In the genomic region with DNA sequence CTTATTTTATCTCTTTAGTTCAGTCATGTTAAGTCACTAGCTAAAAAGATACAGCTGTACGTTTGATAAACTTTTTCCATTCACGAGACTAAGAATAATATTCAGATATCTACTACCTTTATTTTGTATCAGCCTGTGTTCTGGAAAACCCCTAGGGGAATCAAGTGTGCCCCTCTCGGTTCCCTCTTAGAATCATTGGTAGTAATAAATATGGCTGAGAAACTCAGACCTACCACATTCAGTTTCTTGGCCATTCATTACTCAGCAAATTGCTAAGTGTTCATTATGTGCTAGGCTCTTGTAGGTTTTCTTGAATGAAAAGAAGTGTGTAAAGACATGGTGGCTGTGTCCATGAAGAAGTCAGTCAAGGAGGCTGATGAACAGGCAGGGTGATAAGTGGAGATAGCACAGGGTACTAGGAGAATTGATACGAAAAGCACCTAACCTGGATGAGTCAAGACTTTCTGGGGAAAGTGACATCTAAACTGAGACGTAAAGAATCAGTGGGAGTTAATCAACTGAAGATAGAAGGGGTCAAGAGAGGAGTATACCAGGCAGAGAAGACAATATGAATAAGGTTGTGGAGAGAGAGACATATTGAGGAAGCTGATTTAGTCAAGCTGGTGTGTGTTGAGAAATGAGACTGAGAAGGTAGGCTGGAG, we compare ENCODE assay signal across 19 cellular contexts.
DNase-seq lines count a peak whose midpoint lies in the region; ATAC-seq, FAIRE-seq and TF ChIP-seq lines count a peak whose summit lies in the region.
"Had no signal": no experiment of that assay in that cellular context is flagged by ENCODE, and none has a peak within 500 bp of the region (broad histone marks: within the 10 kb centered on the region; RNA-seq: fewer than 3 reads in every experiment).

No MANE protein-coding gene starts in this region.

- intact Hi-C loops in right cardiac atrium (cut with DNase I), result loop anchor here in 1 of 4 donors (10.0 kb wide), 1 partner anchor 83 kb away; the partner anchor contains the start of gene CSNK1G3
- intact Hi-C loops in transverse colon (cut with DNase I; ENCODE audit: low total_unique reads), result no loop called here

- no peak for TF ChIP-seq CTCF in transverse colon (IDR thresholded peaks at IDR 0.05)

- WGBS in right cardiac atrium, result 92% methylated on average over 5 of the region's 5 CpGs
- 81 to 91% methylated on average over 3 to 5 of the region's 5 CpGs for WGBS in transverse colon (ENCODE audit: low coverage in 1 of 2), 2 donors

- no peaks in the 10 kb centered on the region for H3K9me3 Mint-ChIP-seq in activated T-helper 17 cell treated with anti-CD3 and anti-CD28 coated beads, Interleukin-2, amount 50 U/mL, for 72 hours
- H3K9me3 Mint-ChIP-seq: dendritic cell treated with granulocyte-macrophage colony-stimulating factor and Interleukin-4, amounts not matched to agents 40 ng/mL and 50 ng/mL, for 4 days had no signal

- ATAC-seq in GM18873 (IDR thresholded peaks at IDR 0.05; ENCODE audit: low FRiP score, unreplicated experiment) (peak; percentile 50), HG02678 (IDR thresholded peaks at IDR 0.05; ENCODE audit: unreplicated experiment) (peak; percentile 57), right cardiac atrium (no peak)
- peak; percentile 34 for ATAC-seq in activated T-helper 17 cell treated with anti-CD3 and anti-CD28 coated beads, Interleukin-2, amount 50 U/mL, for 72 hours (replicated peaks)

- no peak overlapping the region for H3K4me3 Mint-ChIP-seq in activated T-helper 17 cell treated with anti-CD3 and anti-CD28 coated beads, Interleukin-2, amount 50 U/mL, for 72 hours
- H3K4me3 Mint-ChIP-seq: dendritic cell treated with granulocyte-macrophage colony-stimulating factor and Interleukin-4, amounts not matched to agents 40 ng/mL and 50 ng/mL, for 4 days had no signal

- H3K27ac ChIP-seq in right cardiac atrium (ENCODE audit: low read length) (no peak overlapping the region), transverse colon (no peak overlapping the region)
- H3K27ac ChIP-seq: breast epithelium had no signal

- peaks cover 0 to 13% (median 5%) of the 10 kb centered on the region in 4 donors for H3K36me3 ChIP-seq in transverse colon
- H3K36me3 ChIP-seq: breast epithelium had no signal

- no peak for DNase-seq in GM12891 (ENCODE audit: insufficient read length, low spot score)
- DNase-seq in right cardiac atrium, result no peak
- DNase-seq in activated gamma-delta T cell (lab: John Stamatoyannopoulos, UW), result no peak
- DNase-seq in transverse colon, result no peak
- DNase-seq: activated CD4-positive, alpha-beta T cell treated with anti-CD3 and anti-CD28 coated beads, Interleukin-2, amount 50 U/mL, for 4 hours; activated T-cell treated with anti-CD3 and anti-CD28 coated beads, Interleukin-2, amount 50 U/mL, for 1 hour; Calu3; EL; IMR-90; NCI-H2029; NCI-H510A; substantia nigra had no signal

- H3K27ac Mint-ChIP-seq in activated T-helper 17 cell treated with anti-CD3 and anti-CD28 coated beads, Interleukin-2, amount 50 U/mL, for 72 hours, result peak overlapping the region; percentile 10
- H3K27ac Mint-ChIP-seq: dendritic cell treated with granulocyte-macrophage colony-stimulating factor and Interleukin-4, amounts not matched to agents 40 ng/mL and 50 ng/mL, for 4 days had no signal

- TF ChIP-seq EP300 in transverse colon (IDR thresholded peaks at IDR 0.05; ENCODE audit: low read depth), result no peak

- H3K27me3 ChIP-seq in right cardiac atrium (ENCODE audit: control insufficient read depth, insufficient read depth), result no peaks in the 10 kb centered on the region
- no peaks in the 10 kb centered on the region for H3K27me3 ChIP-seq in transverse colon
- H3K27me3 ChIP-seq: breast epithelium had no signal

- peaks cover 70% of the 10 kb centered on the region for H3K36me3 Mint-ChIP-seq in activated T-helper 17 cell treated with anti-CD3 and anti-CD28 coated beads, Interleukin-2, amount 50 U/mL, for 72 hours (ENCODE audit: low read depth)

- no peaks in the 10 kb centered on the region for H3K27me3 Mint-ChIP-seq in activated T-helper 17 cell treated with anti-CD3 and anti-CD28 coated beads, Interleukin-2, amount 50 U/mL, for 72 hours
- H3K27me3 Mint-ChIP-seq: dendritic cell treated with granulocyte-macrophage colony-stimulating factor and Interleukin-4, amounts not matched to agents 40 ng/mL and 50 ng/mL, for 4 days had no signal

- H3K4me1 ChIP-seq in right cardiac atrium (ENCODE audit: control insufficient read depth, insufficient read depth, low read length) (no peaks in the 10 kb centered on the region), transverse colon (no peaks in the 10 kb centered on the region)
- H3K4me1 ChIP-seq: breast epithelium had no signal

- in situ Hi-C loops in transverse colon (cut with MboI; ENCODE audit: low pct_ligation_motif_present in 1 of 4, low pct_unique_long_range_greater_than_20kb in 1 of 4, low sequenced_read_pairs in 3 of 4), result loop anchor here in 3 of 4 donors (10.0 to 25.0 kb wide), 2 partner anchors 193 to 1086 kb away; no protein-coding TSS in a partner anchor

- TF ChIP-seq POLR2A in GM12891 (IDR thresholded peaks at IDR 0.05; ENCODE audit: low read depth, low read length), result no peak
- no peak for TF ChIP-seq POLR2A in transverse colon (IDR thresholded peaks at IDR 0.05)

- peak; percentile 48 for FAIRE-seq in GM12891 (lab: Jason Lieb, UNC)
- FAIRE-seq: endothelial cell of umbilical vein had no signal

- peaks cover 7% of the 10 kb centered on the region for H3K4me1 Mint-ChIP-seq in activated T-helper 17 cell treated with anti-CD3 and anti-CD28 coated beads, Interleukin-2, amount 50 U/mL, for 72 hours

- H3K9me3 ChIP-seq in right cardiac atrium (ENCODE audit: control insufficient read depth, low read length) (no peaks in the 10 kb centered on the region), transverse colon (no peaks in the 10 kb centered on the region)
- H3K9me3 ChIP-seq: breast epithelium had no signal

- H3K4me3 ChIP-seq in right cardiac atrium (ENCODE audit: low read length) (no peak overlapping the region), transverse colon (no peak overlapping the region)
- H3K4me3 ChIP-seq: breast epithelium, lung had no signal

TF ChIP-seq in GM12891, 5 proteins besides CTCF, POLR2A, EP300 and RAD21:
- TF ChIP-seq TAF1 (IDR thresholded peaks at IDR 0.05; ENCODE audit: low read depth, low read length) (no peak), POU2F2 (IDR thresholded peaks at IDR 0.05; ENCODE audit: low read depth, low read length) (no peak), PAX5 (IDR thresholded peaks at IDR 0.05; ENCODE audit: insufficient read depth, low read length, severe bottlenecking) (no peak), SPI1 (IDR thresholded peaks at IDR 0.05; ENCODE audit: low read depth, low read length) (0 out of 2 replicates have a peak, but pooled peaks have one; percentile 4), POLR2AphosphoS5 (IDR thresholded peaks at IDR 0.05; ENCODE audit: low read depth, low read length) (no peak)

Comparison
In these comparisons a context has a peak if more than half of its experiments do, and no peak if none do; other contexts are left out.
1. ATAC-seq: peak in GM18873 (single experiment), HG02678 (single experiment) and activated T-helper 17 cell treated with anti-CD3 and anti-CD28 coated beads, Interleukin-2, amount 50 U/mL, for 72 hours (single experiment); none in right cardiac atrium (0 of 2).